Comparison of ENCODE assay signal across 8 cellular contexts in the genomic region with DNA sequence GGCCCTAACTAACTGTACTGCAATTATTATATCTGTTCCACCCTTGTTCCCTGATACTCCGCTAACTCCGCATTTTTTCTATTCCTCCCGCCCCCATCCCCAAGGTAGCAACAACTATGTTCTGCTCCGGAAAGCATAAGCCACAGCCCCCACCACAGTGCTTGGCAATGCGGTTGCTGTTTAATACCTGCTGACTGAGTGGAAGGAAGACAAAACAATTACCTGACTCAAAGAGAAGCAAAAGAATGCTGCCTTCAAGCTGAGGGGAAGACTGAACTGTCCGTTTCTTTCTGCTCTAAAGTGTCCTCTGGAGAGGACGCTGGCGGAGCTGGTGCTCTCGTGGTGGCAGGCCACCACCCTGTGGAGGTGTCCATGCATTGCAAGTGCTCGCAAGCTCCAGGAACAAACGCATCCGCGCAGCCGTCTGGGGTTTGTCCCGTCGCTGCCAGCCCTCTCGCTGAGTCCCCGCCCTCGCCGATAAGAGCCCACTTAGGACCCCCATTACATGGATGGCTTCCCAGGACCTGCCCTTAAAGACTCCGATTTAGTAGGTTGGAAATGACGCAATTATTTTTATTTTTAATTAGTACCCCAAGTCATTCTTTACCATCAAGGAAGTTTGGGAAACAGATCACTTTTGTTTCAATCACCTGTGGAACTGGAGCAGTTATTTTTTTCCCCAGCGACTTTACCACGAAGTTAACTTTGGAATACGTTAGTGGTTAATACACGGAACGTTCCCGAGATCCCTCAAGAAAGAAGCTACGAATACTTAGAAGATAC. TPM values are rescaled to one million over a fixed set of nuclear protein-coding genes. Genes with fewer than 3 reads are reported as not detected.
A peak's percentile ranks its signal among the peaks of the same experiment; 100 is the strongest.
DNase-seq lines count a peak whose midpoint lies in the region; ATAC-seq and TF ChIP-seq lines count a peak whose summit lies in the region.

No MANE protein-coding gene starts in this region.

- peak overlapping the region; percentile 91 to 98 for H3K4me3 ChIP-seq in Panc1 (ENCODE audit: low read depth in 2 of 2, low read length in 2 of 2)

- peaks cover 31 to 49% of the 10 kb centered on the region in 2 donors for H3K4me1 Mint-ChIP-seq in natural killer cell treated with Interleukin-12 subunit alpha and Interleukin-12 subunit beta and Interleukin-15 and Interleukin-18, amount 100 ng/mL, for 72 hours (ENCODE audit: low read depth in 2 of 2)

- in situ Hi-C loops in Panc1 (cut with HindIII; ENCODE audit: low pct_unique_long_range_greater_than_20kb, low sequenced_read_pairs) = no loop called here

- ATAC-seq in GM21529 (IDR thresholded peaks at IDR 0.05; ENCODE audit: unreplicated experiment) = peak; percentile 44
- ATAC-seq in Panc1 = peak; percentile 75
- peak; percentile 69 to 71 for ATAC-seq in natural killer cell treated with Interleukin-12 subunit alpha and Interleukin-12 subunit beta and Interleukin-15 and Interleukin-18, amount 100 ng/mL, for 72 hours
- peak; percentile 59 for ATAC-seq in stimulated activated naive CD8-positive, alpha-beta T cell treated with anti-CD3 and anti-CD28 coated beads, Interleukin-15, Interleukin-2, amounts not matched to agents 100 U/mL and 50 U/mL, for 24 hours

- peak overlapping the region; percentile 88 for H3K4me3 Mint-ChIP-seq in natural killer cell treated with Interleukin-12 subunit alpha and Interleukin-12 subunit beta and Interleukin-15 and Interleukin-18, amount 100 ng/mL, for 72 hours

- H3K27me3 Mint-ChIP-seq in natural killer cell treated with Interleukin-12 subunit alpha and Interleukin-12 subunit beta and Interleukin-15 and Interleukin-18, amount 100 ng/mL, for 72 hours = no peaks in the 10 kb centered on the region

- H3K36me3 ChIP-seq in Panc1 (ENCODE audit: control insufficient read depth, insufficient read depth, low read length) = peaks cover 22% of the 10 kb centered on the region

- peak; percentile 26 for DNase-seq in DMS153 treated with DMSO at 0.1 percent for 48 hours (lab: John Stamatoyannopoulos, UW; ENCODE audit: unreplicated experiment)
- DNase-seq in Panc1 (ENCODE audit: low read depth, low spot score) = no peak
- DNase-seq in activated T-helper 1 cell treated with anti-CD3 and anti-CD28 coated beads, Interleukin-2, amount 50 U/mL, for 16 hours (ENCODE audit: low read depth in 1 of 2, low spot score in 1 of 2) = peak; percentile 44 to 57
- DNase-seq in fibroblast of peridontal ligament (ENCODE audit: extremely low read depth) = peak; percentile 88
- peak; percentile 90 for DNase-seq in natural killer cell treated with Interleukin-12 subunit alpha and Interleukin-12 subunit beta and Interleukin-15 and Interleukin-18, amount 100 ng/mL, for 72 hours (ENCODE audit: low spot score)
- DNase-seq in stimulated activated naive CD8-positive, alpha-beta T cell treated with anti-CD3 and anti-CD28 coated beads, Interleukin-15, Interleukin-2, amounts not matched to agents 100 U/mL and 50 U/mL, for 24 hours = peak; percentile 84

- peaks cover 16% of the 10 kb centered on the region for H3K4me1 ChIP-seq in Panc1 (ENCODE audit: control insufficient read depth, insufficient read depth, low read length)

- POLR2A ChIA-PET in Panc1 (lab: Charles Lee) = interaction anchor here (0.5 to 0.9 kb wide), 3 partner anchors 17 to 373 kb away, joined by 3 to 4 read pairs (median 4); no protein-coding TSS in a partner anchor

- H3K36me3 Mint-ChIP-seq in natural killer cell treated with Interleukin-12 subunit alpha and Interleukin-12 subunit beta and Interleukin-15 and Interleukin-18, amount 100 ng/mL, for 72 hours = peaks cover 21% of the 10 kb centered on the region

- intact Hi-C loops in Panc1 (cut with micrococcal nuclease; ENCODE audit: unreplicated experiment) = loop anchor here (1.0 to 5.0 kb wide), 3 partner anchors 94 to 314 kb away; partner anchors contain the start of gene LPIN2

- no peaks in the 10 kb centered on the region for H3K9me3 Mint-ChIP-seq in natural killer cell treated with Interleukin-12 subunit alpha and Interleukin-12 subunit beta and Interleukin-15 and Interleukin-18, amount 100 ng/mL, for 72 hours

- peak overlapping the region; percentile 80 to 93 for H3K27ac Mint-ChIP-seq in natural killer cell treated with Interleukin-12 subunit alpha and Interleukin-12 subunit beta and Interleukin-15 and Interleukin-18, amount 100 ng/mL, for 72 hours

- BruUV-seq in Panc1 (replicated peaks; lab: Mats Ljungman, UMichigan) = no TSS peak

- no peak; the same call in 1 of the 2 replicates for TF ChIP-seq EP300 in Ishikawa (IDR thresholded peaks at IDR 0.05; ENCODE audit: borderline replicate concordance)

- no peaks in the 10 kb centered on the region for H3K27me3 ChIP-seq in Panc1 (ENCODE audit: control insufficient read depth, insufficient read depth, low read length)

- H3K27ac ChIP-seq in Panc1 (ENCODE audit: low read length) = peak overlapping the region; percentile 100

- CTCF ChIA-PET in Panc1 (lab: Charles Lee) = interaction anchor here (0.5 to 1.6 kb wide), 8 partner anchors 95 to 480 kb away, joined by 3 to 6 read pairs (median 4); no protein-coding TSS in a partner anchor

- no peaks in the 10 kb centered on the region for H3K9me3 ChIP-seq in Panc1 (ENCODE audit: control insufficient read depth, insufficient read depth, low read depth, low read length)

- TF ChIP-seq RAD21 in Ishikawa (IDR thresholded peaks at IDR 0.05; ENCODE audit: low read depth) = peak; percentile 84

- TF ChIP-seq CTCF in Panc1 (IDR thresholded peaks at IDR 0.05) = peak; percentile 97

TF ChIP-seq in Ishikawa, 13 proteins besides CTCF, POLR2A, EP300 and RAD21:
- TF ChIP-seq TEAD4 (IDR thresholded peaks at IDR 0.05) (no peak), YY1 (IDR thresholded peaks at IDR 0.05; ENCODE audit: low read depth) (no peak), CREB1 (IDR thresholded peaks at IDR 0.05; ENCODE audit: low read depth) (no peak), EGR1 (IDR thresholded peaks at IDR 0.05) (no peak), TAF1 (IDR thresholded peaks at IDR 0.05; ENCODE audit: low read depth) (no peak), CEBPB (IDR thresholded peaks at IDR 0.05) (no peak), NFIC (IDR thresholded peaks at IDR 0.05) (no peak), FOXM1 (IDR thresholded peaks at IDR 0.05; ENCODE audit: borderline replicate concordance, low read depth) (no peak), TCF12 (IDR thresholded peaks at IDR 0.05; ENCODE audit: low read depth) (no peak), ZBTB7A (IDR thresholded peaks at IDR 0.05; ENCODE audit: low read depth) (no peak)
- TF ChIP-seq, protein P1, sequence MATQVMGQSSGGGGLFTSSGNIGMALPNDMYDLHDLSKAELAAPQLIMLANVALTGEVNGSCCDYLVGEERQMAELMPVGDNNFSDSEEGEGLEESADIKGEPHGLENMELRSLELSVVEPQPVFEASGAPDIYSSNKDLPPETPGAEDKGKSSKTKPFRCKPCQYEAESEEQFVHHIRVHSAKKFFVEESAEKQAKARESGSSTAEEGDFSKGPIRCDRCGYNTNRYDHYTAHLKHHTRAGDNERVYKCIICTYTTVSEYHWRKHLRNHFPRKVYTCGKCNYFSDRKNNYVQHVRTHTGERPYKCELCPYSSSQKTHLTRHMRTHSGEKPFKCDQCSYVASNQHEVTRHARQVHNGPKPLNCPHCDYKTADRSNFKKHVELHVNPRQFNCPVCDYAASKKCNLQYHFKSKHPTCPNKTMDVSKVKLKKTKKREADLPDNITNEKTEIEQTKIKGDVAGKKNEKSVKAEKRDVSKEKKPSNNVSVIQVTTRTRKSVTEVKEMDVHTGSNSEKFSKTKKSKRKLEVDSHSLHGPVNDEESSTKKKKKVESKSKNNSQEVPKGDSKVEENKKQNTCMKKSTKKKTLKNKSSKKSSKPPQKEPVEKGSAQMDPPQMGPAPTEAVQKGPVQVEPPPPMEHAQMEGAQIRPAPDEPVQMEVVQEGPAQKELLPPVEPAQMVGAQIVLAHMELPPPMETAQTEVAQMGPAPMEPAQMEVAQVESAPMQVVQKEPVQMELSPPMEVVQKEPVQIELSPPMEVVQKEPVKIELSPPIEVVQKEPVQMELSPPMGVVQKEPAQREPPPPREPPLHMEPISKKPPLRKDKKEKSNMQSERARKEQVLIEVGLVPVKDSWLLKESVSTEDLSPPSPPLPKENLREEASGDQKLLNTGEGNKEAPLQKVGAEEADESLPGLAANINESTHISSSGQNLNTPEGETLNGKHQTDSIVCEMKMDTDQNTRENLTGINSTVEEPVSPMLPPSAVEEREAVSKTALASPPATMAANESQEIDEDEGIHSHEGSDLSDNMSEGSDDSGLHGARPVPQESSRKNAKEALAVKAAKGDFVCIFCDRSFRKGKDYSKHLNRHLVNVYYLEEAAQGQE (IDR thresholded peaks at IDR 0.05; ENCODE audit: low read depth) = no peak
- TF ChIP-seq, protein P2, sequence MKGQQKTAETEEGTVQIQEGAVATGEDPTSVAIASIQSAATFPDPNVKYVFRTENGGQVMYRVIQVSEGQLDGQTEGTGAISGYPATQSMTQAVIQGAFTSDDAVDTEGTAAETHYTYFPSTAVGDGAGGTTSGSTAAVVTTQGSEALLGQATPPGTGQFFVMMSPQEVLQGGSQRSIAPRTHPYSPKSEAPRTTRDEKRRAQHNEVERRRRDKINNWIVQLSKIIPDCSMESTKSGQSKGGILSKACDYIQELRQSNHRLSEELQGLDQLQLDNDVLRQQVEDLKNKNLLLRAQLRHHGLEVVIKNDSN (IDR thresholded peaks at IDR 0.05) = no peak
- TF ChIP-seq, protein P3, sequence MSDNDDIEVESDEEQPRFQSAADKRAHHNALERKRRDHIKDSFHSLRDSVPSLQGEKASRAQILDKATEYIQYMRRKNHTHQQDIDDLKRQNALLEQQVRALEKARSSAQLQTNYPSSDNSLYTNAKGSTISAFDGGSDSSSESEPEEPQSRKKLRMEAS (IDR thresholded peaks at IDR 0.05) = no peak

RNA-seq across cellular contexts. Expression of gene MYL12A, which starts 1.6 kb away (rescaled TPM):
- 489 TPM for total RNA-seq in Panc1 (2021; ENCODE audit: unreplicated experiment)
- polyA plus RNA-seq in Panc1 (2012; ENCODE audit: insufficient read length) = 606 TPM
- total RNA-seq in natural killer cell treated with Interleukin-12 subunit alpha and Interleukin-12 subunit beta and Interleukin-15 and Interleukin-18, amount 100 ng/mL, for 72 hours = 100 to 1,000 TPM; 260 to 658 TPM

RNA-seq across cellular contexts. Expression of gene MYL12B, which starts 15.9 kb away (rescaled TPM):
- 420 TPM for total RNA-seq in Panc1 (2021; ENCODE audit: unreplicated experiment)
- 368 TPM for polyA plus RNA-seq in Panc1 (2012; ENCODE audit: insufficient read length)
- total RNA-seq in natural killer cell treated with Interleukin-12 subunit alpha and Interleukin-12 subunit beta and Interleukin-15 and Interleukin-18, amount 100 ng/mL, for 72 hours = 100 to 1,000 TPM; 192 to 310 TPM

RNA-seq across cellular contexts. Expression of gene MYOM1, which starts 26.3 kb away (rescaled TPM):
- 0.92 TPM for total RNA-seq in Panc1 (2021; ENCODE audit: unreplicated experiment)
- 1.7 TPM for polyA plus RNA-seq in Panc1 (2012; ENCODE audit: insufficient read length)
- total RNA-seq in natural killer cell treated with Interleukin-12 subunit alpha and Interleukin-12 subunit beta and Interleukin-15 and Interleukin-18, amount 100 ng/mL, for 72 hours = under 1 TPM; 0.88 to 0.98 TPM
